29 cellular contexts compared by ENCODE assay signal in the genomic region with DNA sequence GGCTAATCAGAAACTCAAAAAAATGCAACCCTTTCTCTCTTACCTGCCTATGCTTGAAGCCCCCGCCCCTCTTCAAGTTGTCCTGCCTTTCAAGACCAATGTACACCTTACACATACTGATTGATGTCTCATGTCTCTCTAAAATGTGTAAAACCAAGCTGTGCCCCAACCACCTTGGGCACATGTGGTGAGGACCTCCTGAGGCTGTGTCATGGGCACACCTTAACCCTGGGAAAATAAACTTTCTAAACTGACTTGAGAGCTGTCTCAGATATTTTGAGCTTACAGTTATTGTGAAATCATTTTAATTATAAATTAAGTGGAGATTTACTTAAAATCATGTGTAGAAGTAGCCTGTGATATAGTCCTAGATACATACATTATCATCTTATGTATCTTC. TPM values are rescaled to one million over a fixed set of nuclear protein-coding genes. Genes with fewer than 3 reads are reported as not detected.
"Had no signal": no experiment of that assay in that cellular context is flagged by ENCODE, and none has a peak within 500 bp of the region (broad histone marks: within the 10 kb centered on the region; RNA-seq: fewer than 3 reads in every experiment).

No MANE protein-coding gene starts in this region.

- H3K4me1 Mint-ChIP-seq: activated B cell treated with CpG ODN at 0.5 μM for 24 hours; activated T-helper 17 cell treated with anti-CD3 and anti-CD28 coated beads, Interleukin-2, amount 50 U/mL, for 72 hours had no signal

- H3K9me3 Mint-ChIP-seq: activated B cell treated with CpG ODN at 0.5 μM for 24 hours; activated CD4-positive, alpha-beta T cell treated with anti-CD3 and anti-CD28 coated beads, Interleukin-2, amount 10 ng/mL, durations not matched to agents 24 days and 14 days; activated naive CD4-positive, alpha-beta T cell treated with anti-CD3 and anti-CD28 coated beads, Interleukin-2, amount 10 ng/mL, durations not matched to agents 7 days and 5 days; activated T-cell treated with anti-CD3 and anti-CD28 coated beads, Interleukin-2, amount 50 U/mL, for 4 hours; activated T-helper 17 cell treated with anti-CD3 and anti-CD28 coated beads, Interleukin-2, amount 50 U/mL, for 72 hours; T-cell had no signal

- H3K4me3 Mint-ChIP-seq: activated B cell treated with CpG ODN at 0.5 μM for 24 hours; activated CD4-positive, alpha-beta T cell treated with anti-CD3 and anti-CD28 coated beads, Interleukin-2, amount 10 ng/mL, durations not matched to agents 24 days and 14 days; activated naive CD4-positive, alpha-beta T cell treated with anti-CD3 and anti-CD28 coated beads, Interleukin-2, amount 10 ng/mL, durations not matched to agents 7 days and 5 days; activated T-cell treated with anti-CD3 and anti-CD28 coated beads, Interleukin-2, amount 50 U/mL, for 4 hours; activated T-helper 17 cell treated with anti-CD3 and anti-CD28 coated beads, Interleukin-2, amount 50 U/mL, for 72 hours; T-cell had no signal

- H3K27ac Mint-ChIP-seq: activated B cell treated with CpG ODN at 0.5 μM for 24 hours; activated CD4-positive, alpha-beta T cell treated with anti-CD3 and anti-CD28 coated beads, Interleukin-2, amount 10 ng/mL, durations not matched to agents 24 days and 14 days; activated naive CD4-positive, alpha-beta T cell treated with anti-CD3 and anti-CD28 coated beads, Interleukin-2, amount 10 ng/mL, durations not matched to agents 7 days and 5 days; activated T-helper 17 cell treated with anti-CD3 and anti-CD28 coated beads, Interleukin-2, amount 50 U/mL, for 72 hours had no signal

- H3K4me2 ChIP-seq: PC-9 had no signal

- H3K4me3 ChIP-seq: cardiac muscle cell, PC-9, SK-N-MC had no signal

- H3K27me3 ChIP-seq: brain microvascular endothelial cell, cardiac muscle cell had no signal

- DNase-seq: activated B cell treated with CpG ODN at 0.5 μM for 24 hours; activated CD4-positive, alpha-beta T cell treated with anti-CD3 and anti-CD28 coated beads for 1 hour; activated CD4-positive, alpha-beta T cell treated with anti-CD3 and anti-CD28 coated beads, Interleukin-2, amount 10 ng/mL, durations not matched to agents 24 days and 14 days; activated CD4-positive, alpha-beta T cell treated with anti-CD3 and anti-CD28 coated beads, Interleukin-2, amount 50 U/mL, for 48 hours; activated CD8-positive, alpha-beta memory T cell treated with anti-CD3 and anti-CD28 coated beads, Interleukin-2, amount 50 U/mL, for 4 hours; activated gamma-delta T cell; activated naive CD4-positive, alpha-beta T cell treated with anti-CD3 and anti-CD28 coated beads, Interleukin-2, amount 10 ng/mL, durations not matched to agents 7 days and 5 days; activated T-cell treated with anti-CD3 and anti-CD28 coated beads, Interleukin-2, amount 50 U/mL, for 4 hours; amniotic stem cell; brain microvascular endothelial cell; KG1; NCI-H1048; NCI-H146; NCI-H187 treated with DMSO at 0.1 percent for 48 hours; NCI-H2171; NCI-H2227 treated with DMSO at 0.1 percent for 48 hours; NCI-H446 treated with DMSO at 0.1 percent for 48 hours; NCI-H524 treated with DMSO at 0.1 percent for 48 hours; NCI-H748 treated with DMSO at 0.1 percent for 48 hours; PC-9; T-cell; T-helper 2 cell; T1000 had no signal

- H2AFZ ChIP-seq: PC-9 had no signal

- H3K27ac ChIP-seq: brain microvascular endothelial cell, cardiac muscle cell, PC-9, SK-N-MC had no signal

- H3K27me3 Mint-ChIP-seq: activated B cell treated with CpG ODN at 0.5 μM for 24 hours; activated CD4-positive, alpha-beta T cell treated with anti-CD3 and anti-CD28 coated beads, Interleukin-2, amount 10 ng/mL, durations not matched to agents 24 days and 14 days; activated naive CD4-positive, alpha-beta T cell treated with anti-CD3 and anti-CD28 coated beads, Interleukin-2, amount 10 ng/mL, durations not matched to agents 7 days and 5 days; activated T-helper 17 cell treated with anti-CD3 and anti-CD28 coated beads, Interleukin-2, amount 50 U/mL, for 72 hours; T-cell had no signal

- ATAC-seq: activated T-cell treated with anti-CD3 and anti-CD28 coated beads, Interleukin-2, amount 50 U/mL, for 4 hours; activated T-helper 17 cell treated with anti-CD3 and anti-CD28 coated beads, Interleukin-2, amount 50 U/mL, for 72 hours; T-cell had no signal

RNA-seq across cellular contexts. Expression of a gene that starts 49.0 kb away (rescaled TPM):
- total RNA-seq: activated B cell treated with CpG ODN at 0.5 μM for 24 hours; activated CD4-positive, alpha-beta T cell treated with anti-CD3 and anti-CD28 coated beads, Interleukin-2, amount 10 ng/mL, durations not matched to agents 24 days and 14 days; activated T-cell treated with anti-CD3 and anti-CD28 coated beads, Interleukin-2, amount 50 U/mL, for 4 hours; cardiac muscle cell; LHCN-M2; M059J; PC-9; RPMI7951 had no signal
